Comparison of ENCODE assay signal across 8 cellular contexts in the genomic region with DNA sequence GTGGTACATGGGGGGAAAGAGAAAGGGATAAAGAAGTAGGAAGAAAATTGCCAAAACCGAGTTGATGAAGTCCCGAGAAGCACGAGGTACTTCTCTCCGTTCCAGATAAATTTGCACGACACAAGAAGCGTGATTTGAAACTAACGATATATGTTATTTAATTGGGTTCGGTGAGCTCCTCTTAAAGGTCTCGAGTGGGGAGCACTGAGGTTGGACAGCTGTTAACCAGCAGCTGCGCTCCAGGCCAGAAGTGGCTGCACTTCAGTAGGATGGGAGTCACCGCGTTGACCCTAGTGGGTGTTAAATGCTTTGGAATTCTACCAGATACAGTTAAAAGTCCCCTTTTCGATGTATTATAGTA. TPM values are rescaled to one million over a fixed set of nuclear protein-coding genes. Genes with fewer than 3 reads are reported as not detected.
DNase-seq lines count a peak whose midpoint lies in the region; ATAC-seq and TF ChIP-seq lines count a peak whose summit lies in the region.

No MANE protein-coding gene starts in this region.

- H3K4me1 Mint-ChIP-seq in stimulated activated effector memory CD8-positive, alpha-beta T cell treated with anti-CD3 and anti-CD28 coated beads, Interleukin-12 subunit alpha, Interleukin-12 subunit beta, amount 100 ng/mL, for 72 hours, result peaks cover 21% of the 10 kb centered on the region

- TF ChIP-seq CTCF in astrocyte of the spinal cord (IDR thresholded peaks at IDR 0.05; ENCODE audit: low read depth, low read length), result no peak

- H3K4me3 ChIP-seq in astrocyte of the spinal cord (ENCODE audit: low read depth, low read length), result peak overlapping the region; percentile 84
- H3K4me3 ChIP-seq in iPS-18c (ENCODE audit: insufficient read depth, low read depth, low read length), result peak overlapping the region; percentile 84

- H3K4me3 Mint-ChIP-seq in stimulated activated effector memory CD8-positive, alpha-beta T cell treated with anti-CD3 and anti-CD28 coated beads, Interleukin-12 subunit alpha, Interleukin-12 subunit beta, amount 100 ng/mL, for 72 hours, result peak overlapping the region; percentile 87

- ATAC-seq in stimulated activated effector memory CD8-positive, alpha-beta T cell treated with anti-CD3 and anti-CD28 coated beads, Interleukin-12 subunit alpha, Interleukin-12 subunit beta, amount 100 ng/mL, for 72 hours, result no peak
- ATAC-seq in HG03439 (IDR thresholded peaks at IDR 0.05; ENCODE audit: unreplicated experiment), result no peak

- in situ Hi-C loops in astrocyte of the spinal cord (cut with HindIII; ENCODE audit: low sequenced_read_pairs), result no loop called here

- peak; percentile 24 for DNase-seq in Daoy (ENCODE audit: low read depth)
- DNase-seq in MV-4-11 (lab: John Stamatoyannopoulos, UW), result peak; percentile 14
- no peak for DNase-seq in astrocyte of the spinal cord (ENCODE audit: low read depth, low spot score)
- no peak for DNase-seq in stimulated activated effector memory CD8-positive, alpha-beta T cell treated with anti-CD3 and anti-CD28 coated beads, Interleukin-12 subunit alpha, Interleukin-12 subunit beta, amount 100 ng/mL, for 72 hours (ENCODE audit: low spot score in 2 of 2)
- no peak for DNase-seq in KG1 (lab: John Stamatoyannopoulos, UW)
- DNase-seq in COR-L47 (lab: John Stamatoyannopoulos, UW), result no peak

- H3K36me3 Mint-ChIP-seq in stimulated activated effector memory CD8-positive, alpha-beta T cell treated with anti-CD3 and anti-CD28 coated beads, Interleukin-12 subunit alpha, Interleukin-12 subunit beta, amount 100 ng/mL, for 72 hours, result peaks cover 9% of the 10 kb centered on the region

- peaks cover 2% of the 10 kb centered on the region for H3K9me3 ChIP-seq in iPS-18c (ENCODE audit: control insufficient read depth, insufficient read depth, low read length)

- peak overlapping the region; percentile 88 for H3K27ac Mint-ChIP-seq in stimulated activated effector memory CD8-positive, alpha-beta T cell treated with anti-CD3 and anti-CD28 coated beads, Interleukin-12 subunit alpha, Interleukin-12 subunit beta, amount 100 ng/mL, for 72 hours

- no peaks in the 10 kb centered on the region for H3K9me3 Mint-ChIP-seq in stimulated activated effector memory CD8-positive, alpha-beta T cell treated with anti-CD3 and anti-CD28 coated beads, Interleukin-12 subunit alpha, Interleukin-12 subunit beta, amount 100 ng/mL, for 72 hours

RNA-seq across cellular contexts. Expression of a gene that starts 0.9 kb away (rescaled TPM):
- 7.8 and 9.7 TPM in 2 replicates for total RNA-seq in Daoy (2014; rRNA removed; shearing (Covaris generic))

RNA-seq across cellular contexts. Expression of a gene that starts 37.5 kb away (rescaled TPM):
- total RNA-seq in Daoy (2014; rRNA removed; shearing (Covaris generic)), result 19.3 and 26.8 TPM in 2 replicates

Comparison
In these comparisons a context has a peak if more than half of its experiments do, and no peak if none do; other contexts are left out.
1. DNase-seq: peak in Daoy (single experiment) and MV-4-11 (single experiment); none in astrocyte of the spinal cord (single experiment), stimulated activated effector memory CD8-positive, alpha-beta T cell treated with anti-CD3 and anti-CD28 coated beads, Interleukin-12 subunit alpha, Interleukin-12 subunit beta, amount 100 ng/mL, for 72 hours (0 of 2), KG1 (single experiment) and COR-L47 (single experiment).